ENCODE assay signal across 9 cellular contexts in genomic region chr6:111663232-111663631, GRCh38. TPM values are rescaled to one million over a fixed set of nuclear protein-coding genes. Genes with fewer than 3 reads are reported as not detected.
A peak's percentile ranks its signal among the peaks of the same experiment; 100 is the strongest.
DNase-seq lines count a peak whose midpoint lies in the region; ATAC-seq and TF ChIP-seq lines count a peak whose summit lies in the region.
"Had no signal": no experiment of that assay in that cellular context is flagged by ENCODE, and none has a peak within 500 bp of the region (broad histone marks: within the 10 kb centered on the region; RNA-seq: fewer than 3 reads in every experiment).

No MANE protein-coding gene starts in this region.

- peak overlapping the region; percentile 70 for H3K4me2 ChIP-seq in GM23338

- peaks cover 47% of the 10 kb centered on the region for H3K4me1 ChIP-seq in GM23338 (ENCODE audit: insufficient read depth)
- peaks cover 59% of the 10 kb centered on the region for H3K4me1 ChIP-seq in rectal smooth muscle tissue (ENCODE audit: control insufficient read depth, insufficient read depth, low read length)

- no peak overlapping the region for H2AFZ ChIP-seq in GM23338

- H3K27me3 ChIP-seq in GM23338 (ENCODE audit: insufficient read depth) (no peaks in the 10 kb centered on the region), rectal smooth muscle tissue (ENCODE audit: control insufficient read depth, insufficient read depth, low read length) (no peaks in the 10 kb centered on the region)

- H3K9me3 Mint-ChIP-seq in GM23338 = no peaks in the 10 kb centered on the region; the same call in 2 of the 3 replicates
- H3K9me3 Mint-ChIP-seq in activated T-helper 17 cell treated with anti-CD3 and anti-CD28 coated beads, Interleukin-2, amount 50 U/mL, for 72 hours = no peaks in the 10 kb centered on the region

- H3K36me3 Mint-ChIP-seq in GM23338 (ENCODE audit: low read depth) = peaks cover 7% of the 10 kb centered on the region
- peaks cover 87% of the 10 kb centered on the region for H3K36me3 Mint-ChIP-seq in activated T-helper 17 cell treated with anti-CD3 and anti-CD28 coated beads, Interleukin-2, amount 50 U/mL, for 72 hours (ENCODE audit: low read depth)

- no peaks in the 10 kb centered on the region for H3K79me2 ChIP-seq in GM23338 (replicated peaks; ENCODE audit: insufficient read depth)

- peaks cover 16% of the 10 kb centered on the region for H3K27me3 Mint-ChIP-seq in GM23338 (ENCODE audit: insufficient read depth, low read depth, poor library complexity)
- H3K27me3 Mint-ChIP-seq in activated T-helper 17 cell treated with anti-CD3 and anti-CD28 coated beads, Interleukin-2, amount 50 U/mL, for 72 hours = no peaks in the 10 kb centered on the region

- H3K27ac ChIP-seq in GM23338 (ENCODE audit: low read depth) (no peak overlapping the region), rectal smooth muscle tissue (ENCODE audit: low read depth, low read length) (peak overlapping the region; percentile 78)

- peak overlapping the region; percentile 49; the same call in 1 of the 2 replicates for H3K27ac Mint-ChIP-seq in GM23338
- H3K27ac Mint-ChIP-seq in activated T-helper 17 cell treated with anti-CD3 and anti-CD28 coated beads, Interleukin-2, amount 50 U/mL, for 72 hours = peak overlapping the region; percentile 68

- peak; percentile 21 for ATAC-seq in GM23338
- no peak for ATAC-seq in activated T-helper 17 cell treated with anti-CD3 and anti-CD28 coated beads, Interleukin-2, amount 50 U/mL, for 72 hours (replicated peaks)
- ATAC-seq in left ventricle myocardium superior = peak; percentile 77

- H3K36me3 ChIP-seq in GM23338 (ENCODE audit: insufficient read depth) (no peaks in the 10 kb centered on the region), rectal smooth muscle tissue (ENCODE audit: control insufficient read depth, insufficient read depth, low read length) (no peaks in the 10 kb centered on the region)

- DNase-seq in GM23338 (ENCODE audit: low spot score) (peak; percentile 41), left ventricle myocardium superior (peak; percentile 75), NCI-H2107 (lab: John Stamatoyannopoulos, UW) (no peak), NCI-H187 (lab: John Stamatoyannopoulos, UW) (no peak), NCI-H1436 treated with DMSO at 0.1 percent for 48 hours (lab: John Stamatoyannopoulos, UW) (no peak), mesenteric fat pad (ENCODE audit: low spot score) (no peak)
- DNase-seq: DMS79 treated with DMSO at 0.1 percent for 48 hours had no signal

- no peaks in the 10 kb centered on the region for H4K20me1 ChIP-seq in GM23338 (replicated peaks; ENCODE audit: insufficient read depth)

- TF ChIP-seq CTCF in GM23338 (conservative IDR thresholded peaks at IDR 0.05; ENCODE audit: low read depth in 2 of 2) = no peak

- peaks cover 58% of the 10 kb centered on the region for H3K4me1 Mint-ChIP-seq in GM23338
- H3K4me1 Mint-ChIP-seq in activated T-helper 17 cell treated with anti-CD3 and anti-CD28 coated beads, Interleukin-2, amount 50 U/mL, for 72 hours = no peaks in the 10 kb centered on the region

- H3K4me3 ChIP-seq in GM23338 (peak overlapping the region; percentile 38; the same call in 1 of the 2 replicates), rectal smooth muscle tissue (ENCODE audit: low read length) (no peak overlapping the region)

- H3F3A ChIP-seq in GM23338 (replicated peaks; ENCODE audit: low read depth) = peaks cover 17% of the 10 kb centered on the region

- H3K4me3 Mint-ChIP-seq in GM23338 = peak overlapping the region; percentile 46
- no peak overlapping the region for H3K4me3 Mint-ChIP-seq in activated T-helper 17 cell treated with anti-CD3 and anti-CD28 coated beads, Interleukin-2, amount 50 U/mL, for 72 hours

- no peaks in the 10 kb centered on the region for H3K9me2 ChIP-seq in GM23338 (ENCODE audit: insufficient read depth)

- no peak overlapping the region for H3K9ac ChIP-seq in rectal smooth muscle tissue (ENCODE audit: low read length)

- intact Hi-C loops in left ventricle myocardium superior (cut with micrococcal nuclease) = no loop called here

TF ChIP-seq in GM23338, 12 proteins besides CTCF, POLR2A, EP300 and RAD21 (continues in another document):
- TF ChIP-seq POLR2AphosphoS5 (IDR thresholded peaks at IDR 0.05; ENCODE audit: low read depth) (no peak; the same call in 1 of the 2 replicates), EZH2phosphoT487 (IDR thresholded peaks at IDR 0.05; ENCODE audit: unreplicated experiment) (no peak), ETS1 (IDR thresholded peaks at IDR 0.05) (no peak), STAT1 (IDR thresholded peaks at IDR 0.05; ENCODE audit: unreplicated experiment) (no peak), REST (IDR thresholded peaks at IDR 0.05; ENCODE audit: unreplicated experiment) (no peak), JUNB (IDR thresholded peaks at IDR 0.05; ENCODE audit: unreplicated experiment) (no peak)

RNA-seq across cellular contexts. Expression of gene TRAF3IP2, which starts 57.6 kb away (rescaled TPM):
- total RNA-seq in GM23338 (2014; rRNA removed; shearing (Covaris generic)) = 29.5 and 34.0 TPM in 2 replicates
- 22.2 and 23.8 TPM in 2 replicates for polyA plus RNA-seq in GM23338 (2016; fragmentation: Nextera tagmentation; extraction: Ambion mirVana)
- total RNA-seq in activated T-helper 17 cell treated with anti-CD3 and anti-CD28 coated beads, Interleukin-2, amount 50 U/mL, for 72 hours = 10 to 100 TPM; 36.5 to 63.6 TPM
- total RNA-seq in left ventricle myocardium superior (9.7 TPM), mesenteric fat pad (29.9 TPM)

Comparison
In these comparisons a context has a peak if more than half of its experiments do, and no peak if none do; other contexts are left out.
1. DNase-seq: peak in GM23338 (single experiment) and left ventricle myocardium superior (single experiment); none in NCI-H2107 (single experiment), NCI-H187 (0 of 2), NCI-H1436 treated with DMSO at 0.1 percent for 48 hours (single experiment) and mesenteric fat pad (single experiment).